In the genomic region with DNA sequence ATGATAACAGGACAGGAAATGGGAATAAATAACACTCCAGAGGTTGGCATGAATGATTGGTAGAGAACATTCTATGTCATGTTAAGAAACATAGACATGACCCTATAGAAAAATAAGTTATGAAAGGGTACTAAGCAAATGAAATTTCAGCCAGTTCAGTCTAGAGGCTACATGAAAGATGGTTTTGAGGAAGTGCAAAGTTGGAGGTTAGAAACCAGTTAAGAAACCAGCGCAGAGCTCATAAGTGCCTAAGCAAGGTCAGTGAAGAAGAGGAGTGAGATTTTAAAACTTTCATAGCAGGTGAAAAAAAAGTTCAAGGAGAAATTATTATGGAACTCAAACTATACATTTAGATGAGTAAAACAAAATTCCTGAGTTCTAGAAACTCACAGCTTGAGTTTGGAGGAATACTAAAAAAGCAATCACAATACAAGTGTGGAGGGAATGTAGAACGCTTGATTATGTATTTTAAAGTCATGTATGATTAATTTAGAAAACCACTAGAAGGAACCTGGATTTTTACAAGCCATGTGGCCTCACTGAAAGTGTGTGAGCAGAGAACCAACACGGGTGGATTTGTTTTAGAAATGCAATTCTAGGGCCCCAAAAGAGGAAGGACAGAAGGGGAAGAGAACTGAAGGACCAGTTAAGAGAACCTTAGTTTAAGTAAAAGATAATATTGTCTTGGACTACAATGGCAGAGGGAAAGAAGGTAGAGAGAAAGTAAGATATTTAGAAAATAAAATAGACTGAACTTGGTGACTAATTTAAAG, we compare ENCODE assay signal across 19 cellular contexts.
DNase-seq lines count a peak whose midpoint lies in the region; ATAC-seq and TF ChIP-seq lines count a peak whose summit lies in the region.
"Had no signal": no experiment of that assay in that cellular context is flagged by ENCODE, and none has a peak within 500 bp of the region (broad histone marks: within the 10 kb centered on the region; RNA-seq: fewer than 3 reads in every experiment).

No MANE protein-coding gene starts in this region.

- H3K79me2 ChIP-seq in OCI-LY7 (ENCODE audit: insufficient read depth, low read depth, low read length): no peaks in the 10 kb centered on the region

- DNase-seq in NOMO-1 (lab: John Stamatoyannopoulos, UW; ENCODE audit: unreplicated experiment in 2 of 2): peak; percentile 60 to 62
- DNase-seq in NOMO-1 treated with dmso at 0.1 percent for 144 hours (lab: John Stamatoyannopoulos, UW; ENCODE audit: unreplicated experiment): no peak
- DNase-seq in KBM-7: peak; percentile 1
- no peak for DNase-seq in transverse colon
- DNase-seq in OCI-LY7 (ENCODE audit: low spot score): no peak
- DNase-seq in NCI-H1417 treated with DMSO at 0.1 percent for 48 hours (lab: John Stamatoyannopoulos, UW): no peak
- DNase-seq: 8988T; activated T-cell treated with anti-CD3 and anti-CD28 coated beads, Interleukin-2, amount 50 U/mL, for 72 hours; effector memory CD8-positive, alpha-beta T cell; NCI-H82; stimulated activated CD4-positive, alpha-beta T cell treated with anti-CD3 and anti-CD28 coated beads, Interleukin-4, amount 100 ng/mL, for 24 hours had no signal

- POLR2A ChIA-PET in OCI-LY7 (lab: Charles Lee): interaction anchor here (0.7 kb wide), 1 partner anchor 109 kb away, joined by 3 read pairs; no protein-coding TSS in a partner anchor

- H3K27ac ChIP-seq in transverse colon: no peak overlapping the region
- no peak overlapping the region for H3K27ac ChIP-seq in OCI-LY7 (ENCODE audit: low read depth, low read length, poor library complexity, severe bottlenecking)
- H3K27ac ChIP-seq: neural progenitor cell, suprapubic skin had no signal

- in situ Hi-C loops in KBM-7 (cut with MboI; ENCODE audit: low pct_unique_long_range_greater_than_20kb, low sequenced_read_pairs): no loop called here
- in situ Hi-C loops in transverse colon (cut with MboI; ENCODE audit: low pct_ligation_motif_present in 1 of 4, low pct_unique_long_range_greater_than_20kb in 1 of 4, low sequenced_read_pairs in 3 of 4): no loop called here

- H4K20me1 ChIP-seq in OCI-LY7 (ENCODE audit: insufficient read depth, low read length): no peaks in the 10 kb centered on the region

- H3K36me3 ChIP-seq in transverse colon (no peaks in the 10 kb centered on the region), OCI-LY7 (ENCODE audit: insufficient read depth, low read length) (no peaks in the 10 kb centered on the region)
- H3K36me3 ChIP-seq: neural progenitor cell, suprapubic skin had no signal

- no peaks in the 10 kb centered on the region for H3K4me1 ChIP-seq in transverse colon
- no peaks in the 10 kb centered on the region for H3K4me1 ChIP-seq in OCI-LY7 (ENCODE audit: insufficient read depth, low read length, poor library complexity, severe bottlenecking)
- H3K4me1 ChIP-seq: neural progenitor cell, suprapubic skin had no signal

- CTCF ChIA-PET in OCI-LY7 (lab: Charles Lee; ENCODE audit: unreplicated experiment): no interaction called here

- H3K9me3 ChIP-seq in transverse colon (no peaks in the 10 kb centered on the region), OCI-LY7 (ENCODE audit: low read length) (no peaks in the 10 kb centered on the region)
- H3K9me3 ChIP-seq: suprapubic skin had no signal

- no peak overlapping the region for H2AFZ ChIP-seq in OCI-LY7 (ENCODE audit: low read length)
- H2AFZ ChIP-seq: neural progenitor cell had no signal

- intact Hi-C loops in transverse colon (cut with DNase I; ENCODE audit: low total_unique reads): no loop called here
- intact Hi-C loops in OCI-LY7 (cut with micrococcal nuclease; ENCODE audit: unreplicated experiment): no loop called here

- no peaks in the 10 kb centered on the region for H3K9me2 ChIP-seq in OCI-LY7 (ENCODE audit: insufficient read depth, low read length)

- H3K27me3 ChIP-seq in transverse colon: no peaks in the 10 kb centered on the region
- H3K27me3 ChIP-seq: neural progenitor cell, suprapubic skin had no signal

- no TSS peak for BruUV-seq in OCI-LY7 (replicated peaks; lab: Mats Ljungman, UMichigan)

- TF ChIP-seq CTCF in transverse colon (IDR thresholded peaks at IDR 0.05) (no peak), OCI-LY7 (conservative IDR thresholded peaks at IDR 0.05; ENCODE audit: low read length) (no peak)

- TF ChIP-seq EP300 in transverse colon (IDR thresholded peaks at IDR 0.05; ENCODE audit: low read depth): no peak

- WGBS in transverse colon (ENCODE audit: low coverage in 1 of 2), 2 donors: 56 to 67% methylated on average over 3 of the region's 3 CpGs

- peak; percentile 49 for ATAC-seq in HG02759 (IDR thresholded peaks at IDR 0.05; ENCODE audit: unreplicated experiment)
- no peak for ATAC-seq in HG03521 (IDR thresholded peaks at IDR 0.05; ENCODE audit: unreplicated experiment)
- ATAC-seq: activated naive CD4-positive, alpha-beta T cell treated with anti-CD3 and anti-CD28 coated beads, Interleukin-2, amount 50 U/mL, for 72 hours; activated T-cell treated with anti-CD3 and anti-CD28 coated beads, Interleukin-2, amount 50 U/mL, for 72 hours; effector memory CD8-positive, alpha-beta T cell; left lobe of liver; WTC11 had no signal

- H3K4me3 ChIP-seq in transverse colon (no peak overlapping the region), OCI-LY7 (ENCODE audit: low read depth, low read length, poor library complexity, severe bottlenecking) (no peak overlapping the region)
- H3K4me3 ChIP-seq: neural progenitor cell, smooth muscle cell, suprapubic skin had no signal

- H3K4me2 ChIP-seq in OCI-LY7 (ENCODE audit: low read length): no peak overlapping the region
- H3K4me2 ChIP-seq: neural progenitor cell, smooth muscle cell had no signal

- no peak for TF ChIP-seq POLR2A in transverse colon (IDR thresholded peaks at IDR 0.05)

Comparison
In these comparisons a context has a peak if more than half of its experiments do, and no peak if none do; other contexts are left out.
1. DNase-seq: peak in NOMO-1 (2 of 2) and KBM-7 (single experiment); none in NOMO-1 treated with dmso at 0.1 percent for 144 hours (single experiment), transverse colon (single experiment), OCI-LY7 (single experiment) and NCI-H1417 treated with DMSO at 0.1 percent for 48 hours (single experiment).